Comparison of ENCODE assay signal across 1 cellular context in genomic region chr3:12345584-12346494, GRCh38.
A peak's percentile ranks its signal among the peaks of the same experiment; 100 is the strongest.
TF ChIP-seq lines count a peak whose summit lies in the region.

No MANE protein-coding gene starts in this region.

TF ChIP-seq in K562, 482 proteins besides CTCF, POLR2A, EP300 and RAD21:
- TF ChIP-seq RBM14 (IDR thresholded peaks at IDR 0.05; ENCODE audit: borderline replicate concordance, insufficient read depth, low read depth, low read length) (no peak), HNRNPLL (IDR thresholded peaks at IDR 0.05; ENCODE audit: low read depth, low read length, poor library complexity, severe bottlenecking) (peak; percentile 27)
